Comparison of ENCODE assay signal across 9 cellular contexts in genomic region chr14:61585598-61586538, GRCh38.
DNase-seq lines count a peak whose midpoint lies in the region; ATAC-seq and TF ChIP-seq lines count a peak whose summit lies in the region.
"Had no signal": no experiment of that assay in that cellular context is flagged by ENCODE, and none has a peak within 500 bp of the region (broad histone marks: within the 10 kb centered on the region; RNA-seq: fewer than 3 reads in every experiment).

No MANE protein-coding gene starts in this region.

- dilution Hi-C loops in mammary epithelial cell (cut with HindIII; ENCODE audit: low sequenced_read_pairs), result no loop called here

- CTCF ChIA-PET in mammary epithelial cell (lab: Charles Lee; ENCODE audit: low non-redundant PET), result no interaction called here

- H3K4me3 ChIP-seq in mammary epithelial cell (replicated peaks in 1 of 3; ENCODE audit: insufficient read depth in 1 of 3, low read depth in 2 of 3, low read length in 3 of 3) (no peak overlapping the region), suprapubic skin (no peak overlapping the region)

- 39% methylated on average over 5 of the region's 5 CpGs for WGBS in mammary epithelial cell (ENCODE audit: low coverage, missing lambda C conversion rate)
- WGBS in suprapubic skin, result 65% methylated on average over 5 of the region's 5 CpGs

- BruUV-seq in mammary epithelial cell (replicated peaks; lab: Mats Ljungman, UMichigan), result TSS peak; percentile 57

- TF ChIP-seq EP300 in Ishikawa (IDR thresholded peaks at IDR 0.05; ENCODE audit: borderline replicate concordance), result no peak
- peak; percentile 21 for TF ChIP-seq EP300 in suprapubic skin (IDR thresholded peaks at IDR 0.05)

- ATAC-seq in GM19023 (IDR thresholded peaks at IDR 0.05; ENCODE audit: unreplicated experiment), result no peak
- ATAC-seq in HG03135 (IDR thresholded peaks at IDR 0.05; ENCODE audit: unreplicated experiment), result no peak
- ATAC-seq in HG02852 (IDR thresholded peaks at IDR 0.05; ENCODE audit: unreplicated experiment), result no peak
- ATAC-seq in GM19351 (IDR thresholded peaks at IDR 0.05; ENCODE audit: unreplicated experiment), result no peak

- DNase-seq in mammary epithelial cell, result no peak
- peak; percentile 70 for DNase-seq in left kidney (ENCODE audit: low read depth, low spot score)
- DNase-seq in suprapubic skin (ENCODE audit: low spot score in 2 of 2), result no peak
- DNase-seq: stimulated activated CD4-positive, alpha-beta T cell treated with anti-CD3 and anti-CD28 coated beads, Interleukin-4, amount 100 ng/mL, for 24 hours had no signal

- H3K27ac ChIP-seq in mammary epithelial cell (ENCODE audit: insufficient read depth, low read depth, low read length), result peak overlapping the region; percentile 73
- H3K27ac ChIP-seq in suprapubic skin, result peak overlapping the region; percentile 57

- TF ChIP-seq POLR2A in suprapubic skin (IDR thresholded peaks at IDR 0.05), result no peak

- H3K9ac ChIP-seq in mammary epithelial cell (ENCODE audit: insufficient read depth, low read length), result no peak overlapping the region

- peaks cover 31% of the 10 kb centered on the region for H3K4me1 ChIP-seq in mammary epithelial cell (ENCODE audit: insufficient read depth, low read length)
- peaks cover 31% of the 10 kb centered on the region for H3K4me1 ChIP-seq in suprapubic skin

- H3K36me3 ChIP-seq in mammary epithelial cell (ENCODE audit: insufficient read depth, low read length), result no peaks in the 10 kb centered on the region
- no peaks in the 10 kb centered on the region for H3K36me3 ChIP-seq in suprapubic skin

- H3K79me2 ChIP-seq in mammary epithelial cell (ENCODE audit: insufficient read depth, low read length), result no peaks in the 10 kb centered on the region

- H3K9me3 ChIP-seq in mammary epithelial cell (replicated peaks; ENCODE audit: insufficient read depth, low read length) (no peaks in the 10 kb centered on the region), suprapubic skin (no peaks in the 10 kb centered on the region)

- peak overlapping the region; percentile 85 for H2AFZ ChIP-seq in mammary epithelial cell (ENCODE audit: low read depth, low read length)

- no peaks in the 10 kb centered on the region for H4K20me1 ChIP-seq in mammary epithelial cell (ENCODE audit: insufficient read depth, low read length)

- intact Hi-C loops in mammary epithelial cell (cut with micrococcal nuclease), result loop anchor here (1.0 kb wide), 1 partner anchor 12 kb away; no protein-coding TSS in a partner anchor

- TF ChIP-seq RAD21 in Ishikawa (IDR thresholded peaks at IDR 0.05; ENCODE audit: low read depth), result no peak

- in situ Hi-C loops in mammary epithelial cell (cut with MboI; ENCODE audit: low sequenced_read_pairs in 2 of 2), result no loop called here

- H3K27me3 ChIP-seq in mammary epithelial cell (ENCODE audit: insufficient read depth, low read length), result no peaks in the 10 kb centered on the region
- no peaks in the 10 kb centered on the region for H3K27me3 ChIP-seq in suprapubic skin

- peak overlapping the region; percentile 32 for H3K4me2 ChIP-seq in mammary epithelial cell (ENCODE audit: insufficient read depth, low read depth, low read length)

- TF ChIP-seq CTCF in mammary epithelial cell (conservative IDR thresholded peaks at IDR 0.05 in 1 of 2, IDR thresholded peaks at IDR 0.05 in 1 of 2; ENCODE audit: extremely low read depth in 1 of 2, insufficient read depth in 1 of 2, low read depth in 1 of 2, low read length in 2 of 2) (no peak), suprapubic skin (IDR thresholded peaks at IDR 0.05) (no peak)

TF ChIP-seq in Ishikawa, 13 proteins besides CTCF, POLR2A, EP300 and RAD21:
- TF ChIP-seq CEBPB (IDR thresholded peaks at IDR 0.05) (no peak), ZBTB7A (IDR thresholded peaks at IDR 0.05; ENCODE audit: low read depth) (no peak), TEAD4 (IDR thresholded peaks at IDR 0.05) (no peak), NFIC (IDR thresholded peaks at IDR 0.05) (peak; percentile 65), USF1 (IDR thresholded peaks at IDR 0.05) (no peak), TAF1 (IDR thresholded peaks at IDR 0.05; ENCODE audit: low read depth) (no peak), EGR1 (IDR thresholded peaks at IDR 0.05) (no peak)
- TF ChIP-seq, protein P1, sequence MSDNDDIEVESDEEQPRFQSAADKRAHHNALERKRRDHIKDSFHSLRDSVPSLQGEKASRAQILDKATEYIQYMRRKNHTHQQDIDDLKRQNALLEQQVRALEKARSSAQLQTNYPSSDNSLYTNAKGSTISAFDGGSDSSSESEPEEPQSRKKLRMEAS (IDR thresholded peaks at IDR 0.05), result no peak
